17 cellular contexts compared by ENCODE assay signal in the genomic region with DNA sequence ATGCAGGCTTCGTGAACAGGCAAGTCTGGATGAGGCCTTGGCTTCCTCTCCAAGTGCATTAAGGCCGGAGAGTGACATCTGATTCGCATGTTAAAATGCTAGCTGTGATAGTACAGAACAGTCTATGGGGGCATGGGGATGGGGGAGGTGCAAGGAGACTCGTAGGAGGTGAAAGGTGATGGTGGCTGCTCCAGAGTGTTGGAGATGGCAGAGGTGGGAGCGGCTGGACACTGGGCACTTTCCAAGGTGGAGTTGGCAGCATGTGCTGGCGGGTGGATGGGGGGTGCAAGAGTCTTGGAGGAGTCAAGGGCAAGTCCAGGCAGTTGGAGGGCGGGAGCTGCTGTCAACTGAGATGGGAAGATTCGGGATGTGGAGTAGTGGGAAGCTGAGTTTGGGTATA.
DNase-seq lines count a peak whose midpoint lies in the region; ATAC-seq, FAIRE-seq and TF ChIP-seq lines count a peak whose summit lies in the region.
"Had no signal": no experiment of that assay in that cellular context is flagged by ENCODE, and none has a peak within 500 bp of the region (broad histone marks: within the 10 kb centered on the region; RNA-seq: fewer than 3 reads in every experiment).

No MANE protein-coding gene starts in this region.

- FAIRE-seq in urothelium cell line (lab: Jason Lieb, UNC): peak; percentile 77
- FAIRE-seq: G401.6, H54, RCC 7860 had no signal

- TF ChIP-seq CTCF in nephron (IDR thresholded peaks at IDR 0.05; ENCODE audit: unreplicated experiment in 3 of 3): no peak

- H3K36me3 Mint-ChIP-seq in T-helper 17 cell (ENCODE audit: low read depth) (no peaks in the 10 kb centered on the region), nephron (ENCODE audit: low read depth) (no peaks in the 10 kb centered on the region)

- POLR2A ChIA-PET in HEK293T (lab: Yijun Ruan, JAX): no interaction called here

- H3K9me3 Mint-ChIP-seq in nephron: no peaks in the 10 kb centered on the region
- H3K9me3 Mint-ChIP-seq: HFFc6 had no signal

- CTCF ChIA-PET in HEK293T (lab: Yijun Ruan, JAX): no interaction called here

- peaks cover 20% of the 10 kb centered on the region for H3K4me1 Mint-ChIP-seq in T-helper 17 cell
- H3K4me1 Mint-ChIP-seq in nephron: peaks cover 28% of the 10 kb centered on the region

- H3K4me3 Mint-ChIP-seq in T-helper 17 cell: peak overlapping the region; percentile 41
- H3K4me3 Mint-ChIP-seq in nephron: no peak overlapping the region
- H3K4me3 Mint-ChIP-seq: B cell, HFFc6 had no signal

- peak; percentile 47 for DNase-seq in activated CD8-positive, alpha-beta memory T cell treated with anti-CD3 and anti-CD28 coated beads for 24 hours
- DNase-seq in activated CD8-positive, alpha-beta memory T cell treated with anti-CD3 and anti-CD28 coated beads, Interleukin-2, amount 50 U/mL, for 4 hours: no peak
- no peak for DNase-seq in T-helper 17 cell
- DNase-seq in urothelium cell line (ENCODE audit: low spot score): no peak
- no peak for DNase-seq in HEK293T (ENCODE audit: extremely low spot score)
- DNase-seq: COR-L47, HFFc6, MV-4-11, NCI-H1694 treated with DMSO at 0.1 percent for 48 hours, NCI-H510A, NCI-H774 had no signal

- H3K27ac Mint-ChIP-seq in T-helper 17 cell (no peak overlapping the region), nephron (peak overlapping the region in 2 of 3 experiments; percentile 25 to 39)
- H3K27ac Mint-ChIP-seq: B cell, HFFc6 had no signal

- ATAC-seq in T-helper 17 cell (no peak), GM21786 (IDR thresholded peaks at IDR 0.05; ENCODE audit: unreplicated experiment) (no peak)

- H3K27me3 Mint-ChIP-seq in T-helper 17 cell: no peaks in the 10 kb centered on the region
- peaks cover 24% of the 10 kb centered on the region for H3K27me3 Mint-ChIP-seq in nephron (ENCODE audit: low read depth)
- H3K27me3 Mint-ChIP-seq: B cell had no signal

- H3K9me3 ChIP-seq in T-helper 17 cell (ENCODE audit: control insufficient read depth, low read length, poor library complexity, severe bottlenecking): no peaks in the 10 kb centered on the region

TF ChIP-seq in HEK293T, 16 proteins besides CTCF, POLR2A, EP300 and RAD21:
- TF ChIP-seq FOXM1 (IDR thresholded peaks at IDR 0.05; ENCODE audit: borderline replicate concordance) (no peak), CTBP1 (IDR thresholded peaks at IDR 0.05; ENCODE audit: borderline replicate concordance) (no peak), SUZ12 (IDR thresholded peaks at IDR 0.05) (no peak), SP1 (IDR thresholded peaks at IDR 0.05) (no peak), ARNT (IDR thresholded peaks at IDR 0.05) (no peak), TARDBP (IDR thresholded peaks at IDR 0.05) (no peak), HDGF (IDR thresholded peaks at IDR 0.05; ENCODE audit: borderline replicate concordance) (no peak), FOXK2 (IDR thresholded peaks at IDR 0.05) (no peak), ELF4 (IDR thresholded peaks at IDR 0.05) (no peak), BHLHE40 (IDR thresholded peaks at IDR 0.05; ENCODE audit: borderline replicate concordance) (no peak), FOXA1 (IDR thresholded peaks at IDR 0.05) (no peak), L3MBTL2 (conservative IDR thresholded peaks at IDR 0.05) (no peak)
- TF ChIP-seq, protein P1, sequence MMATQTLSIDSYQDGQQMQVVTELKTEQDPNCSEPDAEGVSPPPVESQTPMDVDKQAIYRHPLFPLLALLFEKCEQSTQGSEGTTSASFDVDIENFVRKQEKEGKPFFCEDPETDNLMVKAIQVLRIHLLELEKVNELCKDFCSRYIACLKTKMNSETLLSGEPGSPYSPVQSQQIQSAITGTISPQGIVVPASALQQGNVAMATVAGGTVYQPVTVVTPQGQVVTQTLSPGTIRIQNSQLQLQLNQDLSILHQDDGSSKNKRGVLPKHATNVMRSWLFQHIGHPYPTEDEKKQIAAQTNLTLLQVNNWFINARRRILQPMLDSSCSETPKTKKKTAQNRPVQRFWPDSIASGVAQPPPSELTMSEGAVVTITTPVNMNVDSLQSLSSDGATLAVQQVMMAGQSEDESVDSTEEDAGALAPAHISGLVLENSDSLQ (IDR thresholded peaks at IDR 0.05): no peak
